In genomic region chr6:97394160-97394748, GRCh38 we compare ENCODE assay signal across 8 cellular contexts.
DNase-seq lines count a peak whose midpoint lies in the region; ATAC-seq and TF ChIP-seq lines count a peak whose summit lies in the region.

No MANE protein-coding gene starts in this region.

- H3K4me3 ChIP-seq in fibroblast of the aortic adventitia (ENCODE audit: low read depth, low read length): no peak overlapping the region

- TF ChIP-seq CTCF in fibroblast of the aortic adventitia (IDR thresholded peaks at IDR 0.05; ENCODE audit: insufficient read depth, low read length) (peak; percentile 93), osteocyte (IDR thresholded peaks at IDR 0.05) (peak; percentile 91)

- H3K27me3 Mint-ChIP-seq in osteocyte (ENCODE audit: unreplicated experiment): peaks cover 40% of the 10 kb centered on the region

- H3K4me3 Mint-ChIP-seq in osteocyte (ENCODE audit: unreplicated experiment): no peak overlapping the region

- H3K4me1 Mint-ChIP-seq in osteocyte (ENCODE audit: unreplicated experiment): no peaks in the 10 kb centered on the region

- no peaks in the 10 kb centered on the region for H3K9me3 Mint-ChIP-seq in osteocyte (ENCODE audit: unreplicated experiment)

- H3K36me3 Mint-ChIP-seq in osteocyte (ENCODE audit: unreplicated experiment): no peaks in the 10 kb centered on the region

- no peak overlapping the region for H3K27ac Mint-ChIP-seq in osteocyte (ENCODE audit: unreplicated experiment)

- DNase-seq in EL (peak; percentile 60), NCI-H82 (lab: John Stamatoyannopoulos, UW) (peak; percentile 84), activated T-cell treated with anti-CD3 and anti-CD28 coated beads for 48 hours (ENCODE audit: low read depth) (peak; percentile 8), fibroblast of the aortic adventitia (ENCODE audit: low read depth) (peak; percentile 73), osteocyte (ENCODE audit: extremely low spot score, unreplicated experiment) (no peak), NCI-H128 (lab: John Stamatoyannopoulos, UW; ENCODE audit: unreplicated experiment) (no peak)

- peak; percentile 91 for ATAC-seq in GM19455 (IDR thresholded peaks at IDR 0.05; ENCODE audit: unreplicated experiment)
- ATAC-seq in HG03469 (IDR thresholded peaks at IDR 0.05; ENCODE audit: unreplicated experiment): peak; percentile 93

Comparison
In these comparisons a context has a peak if more than half of its experiments do, and no peak if none do; other contexts are left out.
1. DNase-seq: peak in EL (single experiment), NCI-H82 (single experiment), activated T-cell treated with anti-CD3 and anti-CD28 coated beads for 48 hours (single experiment) and fibroblast of the aortic adventitia (single experiment); none in osteocyte (single experiment) and NCI-H128 (single experiment).